In the genomic region with DNA sequence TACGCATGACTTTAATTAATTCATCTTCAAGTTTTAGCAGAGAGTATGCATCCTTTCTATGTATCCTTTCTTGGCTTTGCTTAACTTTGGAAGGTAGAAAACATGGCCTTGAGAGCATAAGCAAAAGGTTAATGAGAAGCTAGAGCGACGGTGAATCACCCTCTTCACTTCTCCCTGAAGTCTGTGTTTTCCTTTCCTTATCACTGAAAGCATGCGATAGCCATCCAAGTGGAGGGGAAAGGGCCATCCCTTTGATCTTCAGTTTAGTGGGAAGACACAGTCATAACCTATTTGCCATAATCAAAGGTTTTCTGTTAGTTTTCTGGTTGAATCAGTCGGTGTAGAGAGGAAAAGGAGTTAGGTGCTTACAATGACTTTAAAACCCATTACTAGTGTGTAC, we compare ENCODE assay signal across 1 cellular context.
TF ChIP-seq lines count a peak whose summit lies in the region.

No MANE protein-coding gene starts in this region.

TF ChIP-seq in HepG2, 621 proteins besides CTCF, POLR2A, EP300 and RAD21 (continued from another document and continues in another):
- TF ChIP-seq TOE1 (CRISPR knock-in tag; IDR thresholded peaks at IDR 0.05) (no peak), ZNF230 (CRISPR knock-in tag; IDR thresholded peaks at IDR 0.05) (no peak), ZNF143 (CRISPR knock-in tag; IDR thresholded peaks at IDR 0.05) (no peak), ZNF260 (CRISPR knock-in tag; IDR thresholded peaks at IDR 0.05; ENCODE audit: borderline replicate concordance, low read depth) (no peak), NFIC (IDR thresholded peaks at IDR 0.05; ENCODE audit: low read length) (peak; percentile 92; the same call in 1 of the 2 replicates), ZNF614 (CRISPR knock-in tag; IDR thresholded peaks at IDR 0.05; ENCODE audit: borderline replicate concordance) (0 out of 2 replicates have a peak, but pooled peaks have one; percentile 71), ZNF558 (CRISPR knock-in tag; IDR thresholded peaks at IDR 0.05; ENCODE audit: borderline replicate concordance) (no peak), KDM6A (CRISPR knock-in tag; IDR thresholded peaks at IDR 0.05; ENCODE audit: low read depth) (peak; percentile 50; the same call in 1 of the 2 replicates), CHD4 (IDR thresholded peaks at IDR 0.05; ENCODE audit: borderline replicate concordance, low read length) (no peak), ZNF337 (CRISPR knock-in tag; IDR thresholded peaks at IDR 0.05; ENCODE audit: borderline replicate concordance, low read depth) (no peak), PRPF4 (IDR thresholded peaks at IDR 0.05; ENCODE audit: low read depth, low read length, poor library complexity, severe bottlenecking) (no peak), ARID2 (CRISPR knock-in tag; IDR thresholded peaks at IDR 0.05; ENCODE audit: borderline replicate concordance) (peak; percentile 36; the same call in 1 of the 2 replicates), RORA (CRISPR knock-in tag; IDR thresholded peaks at IDR 0.05) (no peak), SOX6 (IDR thresholded peaks at IDR 0.05) (no peak), SOX6 (CRISPR knock-in tag; IDR thresholded peaks at IDR 0.05) (peak; percentile 69; the same call in 1 of the 2 replicates), RBAK (CRISPR knock-in tag; IDR thresholded peaks at IDR 0.05) (no peak), NR2F6 (IDR thresholded peaks at IDR 0.05) (peak; percentile 70), NR2F6 (CRISPR knock-in tag; IDR thresholded peaks at IDR 0.05) (peak; percentile 57), NFIB (CRISPR knock-in tag; IDR thresholded peaks at IDR 0.05; ENCODE audit: borderline replicate concordance) (no peak), FOXK1 (CRISPR knock-in tag; IDR thresholded peaks at IDR 0.05; ENCODE audit: borderline replicate concordance, low read depth) (peak; percentile 77; the same call in 1 of the 2 replicates), ZNF510 (CRISPR knock-in tag; IDR thresholded peaks at IDR 0.05; ENCODE audit: low read depth) (no peak), U2AF1 (optimal IDR thresholded peaks at IDR 0.05; ENCODE audit: low read depth, low read length) (no peak), SOX5 (CRISPR knock-in tag; IDR thresholded peaks at IDR 0.05; ENCODE audit: borderline replicate concordance) (peak; percentile 80), MXD4 (CRISPR knock-in tag; IDR thresholded peaks at IDR 0.05) (no peak), FOXJ3 (CRISPR knock-in tag; IDR thresholded peaks at IDR 0.05; ENCODE audit: borderline replicate concordance) (peak; percentile 50; the same call in 1 of the 2 replicates), MAZ (IDR thresholded peaks at IDR 0.05; ENCODE audit: borderline replicate concordance, low read depth, low read length) (no peak), MAZ (CRISPR knock-in tag; IDR thresholded peaks at IDR 0.05; ENCODE audit: low read depth) (no peak), ZNF180 (CRISPR knock-in tag; IDR thresholded peaks at IDR 0.05; ENCODE audit: borderline replicate concordance, low read depth) (no peak), HMG20A (CRISPR knock-in tag; IDR thresholded peaks at IDR 0.05; ENCODE audit: borderline replicate concordance) (peak; percentile 96), NR2F1 (CRISPR knock-in tag; IDR thresholded peaks at IDR 0.05) (0 out of 4 replicates have a peak, but pooled peaks of 1 of the 2 experiments have one; percentile 33), ZFAT (CRISPR knock-in tag; conservative IDR thresholded peaks at IDR 0.05) (no peak), EEA1 (CRISPR knock-in tag; IDR thresholded peaks at IDR 0.05; ENCODE audit: borderline replicate concordance) (no peak), KLF12 (CRISPR knock-in tag; IDR thresholded peaks at IDR 0.05; ENCODE audit: borderline replicate concordance) (no peak), MAFK (conservative IDR thresholded peaks at IDR 0.05 in 1 of 2, IDR thresholded peaks at IDR 0.05 in 1 of 2; ENCODE audit: low read length in 2 of 2) (no peak), ZNF724P (CRISPR knock-in tag; IDR thresholded peaks at IDR 0.05; ENCODE audit: borderline replicate concordance) (no peak), RXRA (CRISPR knock-in tag; IDR thresholded peaks at IDR 0.05) (peak; percentile 84; the same call in 1 of the 2 replicates), JUN (CRISPR knock-in tag; IDR thresholded peaks at IDR 0.05) (peak; percentile 88), IRX3 (CRISPR knock-in tag; IDR thresholded peaks at IDR 0.05; ENCODE audit: borderline replicate concordance, low read depth) (no peak), DPF2 (CRISPR knock-in tag; IDR thresholded peaks at IDR 0.05; ENCODE audit: borderline replicate concordance, low read depth) (peak; percentile 90)
- TF ChIP-seq, protein P1, sequence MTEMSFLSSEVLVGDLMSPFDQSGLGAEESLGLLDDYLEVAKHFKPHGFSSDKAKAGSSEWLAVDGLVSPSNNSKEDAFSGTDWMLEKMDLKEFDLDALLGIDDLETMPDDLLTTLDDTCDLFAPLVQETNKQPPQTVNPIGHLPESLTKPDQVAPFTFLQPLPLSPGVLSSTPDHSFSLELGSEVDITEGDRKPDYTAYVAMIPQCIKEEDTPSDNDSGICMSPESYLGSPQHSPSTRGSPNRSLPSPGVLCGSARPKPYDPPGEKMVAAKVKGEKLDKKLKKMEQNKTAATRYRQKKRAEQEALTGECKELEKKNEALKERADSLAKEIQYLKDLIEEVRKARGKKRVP (CRISPR knock-in tag; IDR thresholded peaks at IDR 0.05) = no peak
- TF ChIP-seq, protein P2, sequence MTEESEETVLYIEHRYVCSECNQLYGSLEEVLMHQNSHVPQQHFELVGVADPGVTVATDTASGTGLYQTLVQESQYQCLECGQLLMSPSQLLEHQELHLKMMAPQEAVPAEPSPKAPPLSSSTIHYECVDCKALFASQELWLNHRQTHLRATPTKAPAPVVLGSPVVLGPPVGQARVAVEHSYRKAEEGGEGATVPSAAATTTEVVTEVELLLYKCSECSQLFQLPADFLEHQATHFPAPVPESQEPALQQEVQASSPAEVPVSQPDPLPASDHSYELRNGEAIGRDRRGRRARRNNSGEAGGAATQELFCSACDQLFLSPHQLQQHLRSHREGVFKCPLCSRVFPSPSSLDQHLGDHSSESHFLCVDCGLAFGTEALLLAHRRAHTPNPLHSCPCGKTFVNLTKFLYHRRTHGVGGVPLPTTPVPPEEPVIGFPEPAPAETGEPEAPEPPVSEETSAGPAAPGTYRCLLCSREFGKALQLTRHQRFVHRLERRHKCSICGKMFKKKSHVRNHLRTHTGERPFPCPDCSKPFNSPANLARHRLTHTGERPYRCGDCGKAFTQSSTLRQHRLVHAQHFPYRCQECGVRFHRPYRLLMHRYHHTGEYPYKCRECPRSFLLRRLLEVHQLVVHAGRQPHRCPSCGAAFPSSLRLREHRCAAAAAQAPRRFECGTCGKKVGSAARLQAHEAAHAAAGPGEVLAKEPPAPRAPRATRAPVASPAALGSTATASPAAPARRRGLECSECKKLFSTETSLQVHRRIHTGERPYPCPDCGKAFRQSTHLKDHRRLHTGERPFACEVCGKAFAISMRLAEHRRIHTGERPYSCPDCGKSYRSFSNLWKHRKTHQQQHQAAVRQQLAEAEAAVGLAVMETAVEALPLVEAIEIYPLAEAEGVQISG (CRISPR knock-in tag; IDR thresholded peaks at IDR 0.05) = peak; percentile 31; the same call in 1 of the 2 replicates
- TF ChIP-seq, protein P3, sequence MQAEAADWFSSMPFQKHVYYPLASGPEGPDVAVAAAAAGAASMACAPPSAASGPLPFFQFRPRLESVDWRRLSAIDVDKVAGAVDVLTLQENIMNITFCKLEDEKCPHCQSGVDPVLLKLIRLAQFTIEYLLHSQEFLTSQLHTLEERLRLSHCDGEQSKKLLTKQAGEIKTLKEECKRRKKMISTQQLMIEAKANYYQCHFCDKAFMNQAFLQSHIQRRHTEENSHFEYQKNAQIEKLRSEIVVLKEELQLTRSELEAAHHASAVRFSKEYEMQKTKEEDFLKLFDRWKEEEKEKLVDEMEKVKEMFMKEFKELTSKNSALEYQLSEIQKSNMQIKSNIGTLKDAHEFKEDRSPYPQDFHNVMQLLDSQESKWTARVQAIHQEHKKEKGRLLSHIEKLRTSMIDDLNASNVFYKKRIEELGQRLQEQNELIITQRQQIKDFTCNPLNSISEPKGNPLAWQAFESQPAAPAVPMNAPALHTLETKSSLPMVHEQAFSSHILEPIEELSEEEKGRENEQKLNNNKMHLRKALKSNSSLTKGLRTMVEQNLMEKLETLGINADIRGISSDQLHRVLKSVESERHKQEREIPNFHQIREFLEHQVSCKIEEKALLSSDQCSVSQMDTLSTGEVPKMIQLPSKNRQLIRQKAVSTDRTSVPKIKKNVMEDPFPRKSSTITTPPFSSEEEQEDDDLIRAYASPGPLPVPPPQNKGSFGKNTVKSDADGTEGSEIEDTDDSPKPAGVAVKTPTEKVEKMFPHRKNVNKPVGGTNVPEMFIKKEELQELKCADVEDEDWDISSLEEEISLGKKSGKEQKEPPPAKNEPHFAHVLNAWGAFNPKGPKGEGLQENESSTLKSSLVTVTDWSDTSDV (CRISPR knock-in tag; IDR thresholded peaks at IDR 0.05) = no peak
- TF ChIP-seq, protein P4, sequence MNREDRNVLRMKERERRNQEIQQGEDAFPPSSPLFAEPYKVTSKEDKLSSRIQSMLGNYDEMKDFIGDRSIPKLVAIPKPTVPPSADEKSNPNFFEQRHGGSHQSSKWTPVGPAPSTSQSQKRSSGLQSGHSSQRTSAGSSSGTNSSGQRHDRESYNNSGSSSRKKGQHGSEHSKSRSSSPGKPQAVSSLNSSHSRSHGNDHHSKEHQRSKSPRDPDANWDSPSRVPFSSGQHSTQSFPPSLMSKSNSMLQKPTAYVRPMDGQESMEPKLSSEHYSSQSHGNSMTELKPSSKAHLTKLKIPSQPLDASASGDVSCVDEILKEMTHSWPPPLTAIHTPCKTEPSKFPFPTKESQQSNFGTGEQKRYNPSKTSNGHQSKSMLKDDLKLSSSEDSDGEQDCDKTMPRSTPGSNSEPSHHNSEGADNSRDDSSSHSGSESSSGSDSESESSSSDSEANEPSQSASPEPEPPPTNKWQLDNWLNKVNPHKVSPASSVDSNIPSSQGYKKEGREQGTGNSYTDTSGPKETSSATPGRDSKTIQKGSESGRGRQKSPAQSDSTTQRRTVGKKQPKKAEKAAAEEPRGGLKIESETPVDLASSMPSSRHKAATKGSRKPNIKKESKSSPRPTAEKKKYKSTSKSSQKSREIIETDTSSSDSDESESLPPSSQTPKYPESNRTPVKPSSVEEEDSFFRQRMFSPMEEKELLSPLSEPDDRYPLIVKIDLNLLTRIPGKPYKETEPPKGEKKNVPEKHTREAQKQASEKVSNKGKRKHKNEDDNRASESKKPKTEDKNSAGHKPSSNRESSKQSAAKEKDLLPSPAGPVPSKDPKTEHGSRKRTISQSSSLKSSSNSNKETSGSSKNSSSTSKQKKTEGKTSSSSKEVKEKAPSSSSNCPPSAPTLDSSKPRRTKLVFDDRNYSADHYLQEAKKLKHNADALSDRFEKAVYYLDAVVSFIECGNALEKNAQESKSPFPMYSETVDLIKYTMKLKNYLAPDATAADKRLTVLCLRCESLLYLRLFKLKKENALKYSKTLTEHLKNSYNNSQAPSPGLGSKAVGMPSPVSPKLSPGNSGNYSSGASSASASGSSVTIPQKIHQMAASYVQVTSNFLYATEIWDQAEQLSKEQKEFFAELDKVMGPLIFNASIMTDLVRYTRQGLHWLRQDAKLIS (CRISPR knock-in tag; IDR thresholded peaks at IDR 0.05) = no peak
- TF ChIP-seq, protein P5, sequence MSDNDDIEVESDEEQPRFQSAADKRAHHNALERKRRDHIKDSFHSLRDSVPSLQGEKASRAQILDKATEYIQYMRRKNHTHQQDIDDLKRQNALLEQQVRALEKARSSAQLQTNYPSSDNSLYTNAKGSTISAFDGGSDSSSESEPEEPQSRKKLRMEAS (IDR thresholded peaks at IDR 0.05) = peak; percentile 44; the same call in 1 of the 2 replicates
- TF ChIP-seq, protein P6, sequence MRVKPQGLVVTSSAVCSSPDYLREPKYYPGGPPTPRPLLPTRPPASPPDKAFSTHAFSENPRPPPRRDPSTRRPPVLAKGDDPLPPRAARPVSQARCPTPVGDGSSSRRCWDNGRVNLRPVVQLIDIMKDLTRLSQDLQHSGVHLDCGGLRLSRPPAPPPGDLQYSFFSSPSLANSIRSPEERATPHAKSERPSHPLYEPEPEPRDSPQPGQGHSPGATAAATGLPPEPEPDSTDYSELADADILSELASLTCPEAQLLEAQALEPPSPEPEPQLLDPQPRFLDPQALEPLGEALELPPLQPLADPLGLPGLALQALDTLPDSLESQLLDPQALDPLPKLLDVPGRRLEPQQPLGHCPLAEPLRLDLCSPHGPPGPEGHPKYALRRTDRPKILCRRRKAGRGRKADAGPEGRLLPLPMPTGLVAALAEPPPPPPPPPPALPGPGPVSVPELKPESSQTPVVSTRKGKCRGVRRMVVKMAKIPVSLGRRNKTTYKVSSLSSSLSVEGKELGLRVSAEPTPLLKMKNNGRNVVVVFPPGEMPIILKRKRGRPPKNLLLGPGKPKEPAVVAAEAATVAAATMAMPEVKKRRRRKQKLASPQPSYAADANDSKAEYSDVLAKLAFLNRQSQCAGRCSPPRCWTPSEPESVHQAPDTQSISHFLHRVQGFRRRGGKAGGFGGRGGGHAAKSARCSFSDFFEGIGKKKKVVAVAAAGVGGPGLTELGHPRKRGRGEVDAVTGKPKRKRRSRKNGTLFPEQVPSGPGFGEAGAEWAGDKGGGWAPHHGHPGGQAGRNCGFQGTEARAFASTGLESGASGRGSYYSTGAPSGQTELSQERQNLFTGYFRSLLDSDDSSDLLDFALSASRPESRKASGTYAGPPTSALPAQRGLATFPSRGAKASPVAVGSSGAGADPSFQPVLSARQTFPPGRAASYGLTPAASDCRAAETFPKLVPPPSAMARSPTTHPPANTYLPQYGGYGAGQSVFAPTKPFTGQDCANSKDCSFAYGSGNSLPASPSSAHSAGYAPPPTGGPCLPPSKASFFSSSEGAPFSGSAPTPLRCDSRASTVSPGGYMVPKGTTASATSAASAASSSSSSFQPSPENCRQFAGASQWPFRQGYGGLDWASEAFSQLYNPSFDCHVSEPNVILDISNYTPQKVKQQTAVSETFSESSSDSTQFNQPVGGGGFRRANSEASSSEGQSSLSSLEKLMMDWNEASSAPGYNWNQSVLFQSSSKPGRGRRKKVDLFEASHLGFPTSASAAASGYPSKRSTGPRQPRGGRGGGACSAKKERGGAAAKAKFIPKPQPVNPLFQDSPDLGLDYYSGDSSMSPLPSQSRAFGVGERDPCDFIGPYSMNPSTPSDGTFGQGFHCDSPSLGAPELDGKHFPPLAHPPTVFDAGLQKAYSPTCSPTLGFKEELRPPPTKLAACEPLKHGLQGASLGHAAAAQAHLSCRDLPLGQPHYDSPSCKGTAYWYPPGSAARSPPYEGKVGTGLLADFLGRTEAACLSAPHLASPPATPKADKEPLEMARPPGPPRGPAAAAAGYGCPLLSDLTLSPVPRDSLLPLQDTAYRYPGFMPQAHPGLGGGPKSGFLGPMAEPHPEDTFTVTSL (CRISPR knock-in tag; IDR thresholded peaks at IDR 0.05; ENCODE audit: borderline replicate concordance) = peak; percentile 97
- TF ChIP-seq, protein P7, sequence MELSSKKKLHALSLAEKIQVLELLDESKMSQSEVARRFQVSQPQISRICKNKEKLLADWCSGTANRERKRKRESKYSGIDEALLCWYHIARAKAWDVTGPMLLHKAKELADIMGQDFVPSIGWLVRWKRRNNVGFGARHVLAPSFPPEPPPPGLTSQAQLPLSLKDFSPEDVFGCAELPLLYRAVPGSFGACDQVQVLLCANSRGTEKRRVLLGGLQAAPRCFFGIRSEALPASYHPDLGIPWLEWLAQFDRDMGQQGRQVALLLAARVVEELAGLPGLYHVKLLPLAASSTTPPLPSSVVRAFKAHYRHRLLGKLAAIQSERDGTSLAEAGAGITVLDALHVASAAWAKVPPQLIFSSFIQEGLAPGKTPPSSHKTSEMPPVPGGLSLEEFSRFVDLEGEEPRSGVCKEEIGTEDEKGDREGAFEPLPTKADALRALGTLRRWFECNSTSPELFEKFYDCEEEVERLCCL (CRISPR knock-in tag; IDR thresholded peaks at IDR 0.05; ENCODE audit: borderline replicate concordance) = no peak
